In the genomic region with DNA sequence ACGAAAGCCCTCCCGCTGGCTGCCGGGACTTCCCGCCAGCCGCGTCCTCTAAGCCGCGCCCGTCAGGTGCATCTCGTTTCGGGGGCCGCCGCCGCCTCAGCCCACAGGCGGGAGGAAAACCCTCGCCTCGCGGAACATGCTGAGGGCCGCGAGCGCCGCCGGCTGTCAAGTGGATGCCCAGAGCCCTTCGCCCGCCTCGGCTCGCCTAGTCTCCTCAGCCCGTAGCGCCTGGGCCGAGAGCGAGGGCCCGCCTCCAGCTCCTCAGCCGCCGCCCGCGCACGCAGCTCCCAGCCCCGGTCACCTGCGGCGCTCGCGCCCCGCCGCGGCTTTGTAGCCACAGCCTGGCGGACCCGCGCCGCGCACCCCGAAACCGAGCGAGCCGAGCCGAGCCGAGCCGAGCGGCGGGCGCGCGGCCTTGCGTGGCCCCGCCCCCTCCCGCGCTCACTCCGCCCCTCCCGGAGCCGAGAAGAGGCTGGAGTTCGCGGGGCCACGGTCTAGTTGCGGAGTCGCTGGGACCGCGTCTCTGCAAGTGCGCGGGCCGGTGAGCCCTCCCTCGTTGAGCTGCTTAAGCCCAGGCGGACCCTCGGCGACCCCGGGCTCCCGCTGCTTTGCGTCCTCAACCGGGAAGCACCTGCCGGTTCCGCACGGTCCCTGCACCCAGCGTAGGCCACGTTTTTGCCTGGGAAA, we compare ENCODE assay signal across 8 cellular contexts. TPM values are rescaled to one million over a fixed set of nuclear protein-coding genes. Genes with fewer than 3 reads are reported as not detected.
DNase-seq lines count a peak whose midpoint lies in the region; ATAC-seq, FAIRE-seq and TF ChIP-seq lines count a peak whose summit lies in the region.

EML5 (minus strand) TSS at position 382 of the 687 bp plus-strand sequence. CDS start 450 bp downstream, outside the sequence.

- no TSS peak for BruUV-seq in A673 (replicated peaks; lab: Mats Ljungman, UMichigan)

- H3K27ac Mint-ChIP-seq in central memory CD8-positive, alpha-beta T cell (ENCODE audit: low read depth) = peak within 1 kb of the TSS; percentile 65

- CTCF ChIA-PET in A673 (lab: Charles Lee) = no interaction called here

- peaks cover 7% of the 10 kb centered on the region for H3K36me3 Mint-ChIP-seq in central memory CD8-positive, alpha-beta T cell (ENCODE audit: insufficient read depth)

- POLR2A ChIA-PET in A673 (lab: Charles Lee; ENCODE audit: low non-redundant PET) = no interaction called here

- peaks cover 4% of the 10 kb centered on the region for H3K4me1 ChIP-seq in A673 (ENCODE audit: insufficient read depth, low read length, poor library complexity, severe bottlenecking)
- H3K4me1 ChIP-seq in kidney (ENCODE audit: control insufficient read depth in 1 of 2, insufficient read depth in 1 of 2, low read depth in 1 of 2, low read length in 2 of 2) = peaks cover 0 to 3% of the 10 kb centered on the region in 2 donors

- peaks cover 14% of the 10 kb centered on the region for H3K4me1 Mint-ChIP-seq in central memory CD8-positive, alpha-beta T cell

- H3K27ac ChIP-seq in A673 (ENCODE audit: low read depth, low read length, poor library complexity, severe bottlenecking) (no peak within 1 kb of the TSS), kidney (ENCODE audit: low read depth in 2 of 2, low read length in 2 of 2) (peak within 1 kb of the TSS in 1 of 2 donors; percentile 34)

- H3K9me3 ChIP-seq in A673 (ENCODE audit: low read depth, low read length, poor library complexity, severe bottlenecking) (no peaks in the 10 kb centered on the region), kidney (ENCODE audit: control insufficient read depth in 1 of 2, low read length in 2 of 2) (no peaks in the 10 kb centered on the region)

- peak within 1 kb of the TSS; percentile 83 for H3K4me3 Mint-ChIP-seq in central memory CD8-positive, alpha-beta T cell

- TF ChIP-seq CTCF in A673 (conservative IDR thresholded peaks at IDR 0.05; ENCODE audit: low read depth, low read length) (no peak), kidney (IDR thresholded peaks at IDR 0.05; ENCODE audit: borderline replicate concordance, extremely low read depth, insufficient read depth) (no peak)

- ATAC-seq in GM18519 (IDR thresholded peaks at IDR 0.05; ENCODE audit: low FRiP score, unreplicated experiment) (peak; percentile 87), HG03095 (IDR thresholded peaks at IDR 0.05; ENCODE audit: unreplicated experiment) (peak; percentile 86)
- ATAC-seq in central memory CD8-positive, alpha-beta T cell (replicated peaks; ENCODE audit: extremely low read depth, poor library complexity, severe bottlenecking) = peak; percentile 83

- intact Hi-C loops in A673 (cut with micrococcal nuclease; ENCODE audit: unreplicated experiment) (no loop called here), kidney (cut with DNase I) (no loop called here)

- H3K9ac ChIP-seq in kidney (ENCODE audit: low read length in 2 of 2) = peak within 1 kb of the TSS; percentile 53 to 74

- FAIRE-seq in kidney (lab: Jason Lieb, UNC) = no peak

- H3K27me3 ChIP-seq in A673 (replicated peaks; ENCODE audit: insufficient read depth, low read depth, low read length, poor library complexity) = peaks cover 45% of the 10 kb centered on the region

- DNase-seq in A673 (ENCODE audit: low spot score) = peak; percentile 68
- peak; percentile 59 for DNase-seq in NCI-H2196 (lab: John Stamatoyannopoulos, UW; ENCODE audit: unreplicated experiment)
- DNase-seq in activated CD4-positive, CD25-positive, alpha-beta regulatory T cell treated with anti-CD3 and anti-CD28 coated beads, Interleukin-2, amount 50 U/mL, for 16 hours (ENCODE audit: low read depth, low spot score) = peak; percentile 57
- DNase-seq in central memory CD8-positive, alpha-beta T cell (ENCODE audit: low spot score in 2 of 2) = peak; percentile 68 to 72
- peak; percentile 93 for DNase-seq in kidney
- peak; percentile 64 to 80 (median 69) for DNase-seq in stimulated activated CD4-positive, alpha-beta T cell treated with anti-CD3 and anti-CD28 coated beads, Interleukin-12 subunit alpha, Interleukin-12 subunit beta, amount 100 ng/mL, for 48 hours (ENCODE audit: low read depth in 2 of 3, low spot score in 1 of 3)

- no peaks in the 10 kb centered on the region for H3K27me3 Mint-ChIP-seq in central memory CD8-positive, alpha-beta T cell

- H3K36me3 ChIP-seq in A673 (ENCODE audit: insufficient read depth, low read length, poor library complexity, severe bottlenecking) (no peaks in the 10 kb centered on the region), kidney (ENCODE audit: control insufficient read depth in 1 of 2, insufficient read depth in 2 of 2, low read length in 2 of 2) (no peaks in the 10 kb centered on the region)

- H3K9me3 Mint-ChIP-seq in central memory CD8-positive, alpha-beta T cell = no peaks in the 10 kb centered on the region

- H3K4me3 ChIP-seq in A673 (ENCODE audit: low read depth, low read length, poor library complexity, severe bottlenecking) (peak within 1 kb of the TSS; percentile 54), kidney (ENCODE audit: low read length in 2 of 2) (peak within 1 kb of the TSS; percentile 67 to 84)

RNA-seq across cellular contexts. Expression of gene EML5, which starts in this region (rescaled TPM):
- 0.32 and 0.63 TPM in 2 replicates for total RNA-seq in A673 (2021)
- total RNA-seq in kidney = 2.8 TPM
- 0.26 TPM for polyA plus RNA-seq in kidney (ENCODE audit: insufficient read depth, low read depth, low replicate concordance)

Comparison
In these comparisons a context has a peak if more than half of its experiments do, and no peak if none do; other contexts are left out.
1. Peak in DNase-seq and H3K4me3 ChIP-seq in A673; RNA of the gene not detected or under 1 TPM.